1 cellular context compared by ENCODE assay signal in genomic region chr6:87118054-87118453, GRCh38.
TF ChIP-seq lines count a peak whose summit lies in the region.

No MANE protein-coding gene starts in this region.

TF ChIP-seq in IMR-90, 13 proteins besides CTCF, POLR2A, EP300 and RAD21:
- TF ChIP-seq SMC3 (IDR thresholded peaks at IDR 0.05; ENCODE audit: low read depth, low read length) (no peak), MAZ (IDR thresholded peaks at IDR 0.05; ENCODE audit: borderline replicate concordance, low read depth, low read length) (no peak), CHD1 (IDR thresholded peaks at IDR 0.05; ENCODE audit: low read depth, low read length) (no peak), BHLHE40 (IDR thresholded peaks at IDR 0.05; ENCODE audit: low read depth, low read length) (no peak), MAFK (IDR thresholded peaks at IDR 0.05; ENCODE audit: low read depth, low read length) (no peak), USF2 (IDR thresholded peaks at IDR 0.05; ENCODE audit: low read depth, low read length) (no peak), RCOR1 (IDR thresholded peaks at IDR 0.05; ENCODE audit: insufficient replicate concordance, low read length) (no peak), FOS (IDR thresholded peaks at IDR 0.05; ENCODE audit: low read depth, low read length) (no peak), CEBPB (IDR thresholded peaks at IDR 0.05; ENCODE audit: low read depth, low read length) (no peak), RFX5 (IDR thresholded peaks at IDR 0.05; ENCODE audit: low read depth, low read length) (no peak), NFE2L2 (IDR thresholded peaks at IDR 0.05; ENCODE audit: low read depth, low read length) (no peak), MXI1 (IDR thresholded peaks at IDR 0.05; ENCODE audit: borderline replicate concordance, low read depth, low read length) (no peak), ELK1 (IDR thresholded peaks at IDR 0.05; ENCODE audit: borderline replicate concordance, low read depth, low read length) (no peak)
